In the genomic region with DNA sequence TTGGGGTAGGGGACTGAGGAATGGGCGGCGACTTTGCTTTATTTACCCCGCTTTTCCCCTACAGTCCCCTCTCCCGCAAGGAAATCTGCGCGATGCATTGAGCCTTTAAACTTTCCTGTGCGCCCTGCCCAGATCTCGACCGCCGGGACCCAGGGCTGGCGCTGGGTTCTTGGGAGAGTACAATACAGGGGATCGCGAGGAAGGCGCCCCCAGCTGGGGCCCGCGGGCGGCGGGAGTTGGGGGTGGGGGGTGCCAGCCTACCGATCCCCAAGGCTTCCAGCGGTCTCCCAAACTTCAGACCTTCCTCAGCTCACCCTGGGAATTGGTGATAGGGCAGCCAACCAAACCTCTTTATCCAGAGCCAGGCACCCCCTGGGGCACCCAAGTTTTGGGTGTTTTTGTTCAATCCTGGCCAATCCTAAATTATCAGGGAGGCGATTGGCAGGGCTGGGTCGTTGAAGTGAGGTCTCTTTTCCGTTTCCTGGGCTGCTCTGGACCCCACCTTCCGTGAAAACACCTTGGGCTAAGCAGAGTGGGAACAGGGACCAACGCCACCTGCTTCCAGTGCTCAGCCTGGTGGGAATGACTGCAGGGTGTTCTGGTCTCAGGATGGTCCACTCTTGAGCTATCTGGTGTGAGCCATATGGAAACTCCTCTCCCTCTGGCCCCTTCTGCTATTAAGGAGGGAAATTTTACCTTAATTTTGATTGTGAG, we compare ENCODE assay signal across 11 cellular contexts. TPM values are rescaled to one million over a fixed set of nuclear protein-coding genes. Genes with fewer than 3 reads are reported as not detected.
DNase-seq lines count a peak whose midpoint lies in the region; ATAC-seq, FAIRE-seq and TF ChIP-seq lines count a peak whose summit lies in the region.
"Had no signal": no experiment of that assay in that cellular context is flagged by ENCODE, and none has a peak within 500 bp of the region (broad histone marks: within the 10 kb centered on the region; RNA-seq: fewer than 3 reads in every experiment).

No MANE protein-coding gene starts in this region.

- H3K27ac ChIP-seq in GM23338 (ENCODE audit: low read depth) = no peak overlapping the region
- H3K27ac ChIP-seq in astrocyte (ENCODE audit: low read depth, low read length) = no peak overlapping the region
- H3K27ac ChIP-seq in iPS-20b (ENCODE audit: low read length) = no peak overlapping the region

- H3K27ac Mint-ChIP-seq in GM23338 (no peak overlapping the region), astrocyte (ENCODE audit: unreplicated experiment) (no peak overlapping the region)

- FAIRE-seq in astrocyte (lab: Jason Lieb, UNC) = no peak

- H3K4me1 Mint-ChIP-seq in GM23338 (peaks cover 34% of the 10 kb centered on the region), astrocyte (ENCODE audit: low read depth, unreplicated experiment) (peaks cover 14% of the 10 kb centered on the region)

- H3K9me3 ChIP-seq in astrocyte (ENCODE audit: insufficient read depth, low read depth, low read length) (no peaks in the 10 kb centered on the region), iPS-20b (ENCODE audit: insufficient read depth, low read depth, low read length) (peaks cover 9% of the 10 kb centered on the region), skeletal muscle satellite cell (replicated peaks; ENCODE audit: low read length) (no peaks in the 10 kb centered on the region)

- TF ChIP-seq CTCF in GM23338 (conservative IDR thresholded peaks at IDR 0.05; ENCODE audit: low read depth in 2 of 2) = peak; percentile 7 to 22; a peak in 2 of 4 replicates
- TF ChIP-seq CTCF in astrocyte (IDR thresholded peaks at IDR 0.05; ENCODE audit: insufficient read depth, low read depth, low read length) = no peak

- H2AFZ ChIP-seq in GM23338 (peak overlapping the region; percentile 85), astrocyte (ENCODE audit: low read depth, low read length) (peak overlapping the region; percentile 64)

- peak; percentile 58 for DNase-seq in GM23338 (ENCODE audit: low spot score)
- DNase-seq in astrocyte (ENCODE audit: low read depth) = no peak
- DNase-seq in globus pallidus (ENCODE audit: low spot score) = no peak
- DNase-seq: activated CD4-positive, CD25-positive, alpha-beta regulatory T cell treated with anti-CD3 and anti-CD28 coated beads, Interleukin-2, amount 50 U/mL, for 72 hours; cortex of kidney; NCI-H2029 treated with DMSO at 0.1 percent for 48 hours had no signal

- H3K4me3 Mint-ChIP-seq in GM23338 (peak overlapping the region; percentile 80), astrocyte (ENCODE audit: unreplicated experiment) (peak overlapping the region; percentile 79)

- peak; percentile 8 for ATAC-seq in GM23338
- no peak for ATAC-seq in HG03520 (IDR thresholded peaks at IDR 0.05; ENCODE audit: unreplicated experiment)
- no peak for ATAC-seq in GM21737 (IDR thresholded peaks at IDR 0.05; ENCODE audit: unreplicated experiment)
- no peak for ATAC-seq in GM21717 (IDR thresholded peaks at IDR 0.05; ENCODE audit: unreplicated experiment)

- H3K4me3 ChIP-seq in GM23338 = peak overlapping the region; percentile 92
- peak overlapping the region; percentile 54 for H3K4me3 ChIP-seq in astrocyte (ENCODE audit: insufficient read depth, low read depth, low read length)
- H3K4me3 ChIP-seq in iPS-20b (ENCODE audit: low read length) = peak overlapping the region; percentile 83
- H3K4me3 ChIP-seq in skeletal muscle satellite cell (ENCODE audit: low read length) = peak overlapping the region; percentile 67

- H3K36me3 Mint-ChIP-seq in GM23338 (ENCODE audit: low read depth) (peaks cover 14% of the 10 kb centered on the region), astrocyte (ENCODE audit: low read depth, unreplicated experiment) (no peaks in the 10 kb centered on the region)

- H3K9me3 Mint-ChIP-seq in GM23338 (peaks cover 16% of the 10 kb centered on the region), astrocyte (ENCODE audit: unreplicated experiment) (peaks cover 2% of the 10 kb centered on the region)

- peaks cover 27% of the 10 kb centered on the region for H3K27me3 ChIP-seq in GM23338 (ENCODE audit: insufficient read depth)
- H3K27me3 ChIP-seq in astrocyte (ENCODE audit: insufficient read depth, low read length) = peaks cover 15% of the 10 kb centered on the region
- H3K27me3 ChIP-seq in iPS-20b (ENCODE audit: insufficient read depth, low read length) = peaks cover 33% of the 10 kb centered on the region
- peaks cover 41% of the 10 kb centered on the region for H3K27me3 ChIP-seq in skeletal muscle satellite cell (ENCODE audit: control insufficient read depth, insufficient read depth, low read length)

- H3K9me2 ChIP-seq in GM23338 (ENCODE audit: insufficient read depth) = no peaks in the 10 kb centered on the region

- peaks cover 20% of the 10 kb centered on the region for H3K79me2 ChIP-seq in GM23338 (replicated peaks; ENCODE audit: insufficient read depth)
- no peaks in the 10 kb centered on the region for H3K79me2 ChIP-seq in astrocyte (ENCODE audit: insufficient read depth, low read length)

- H3K36me3 ChIP-seq in GM23338 (ENCODE audit: insufficient read depth) (peaks cover 5% of the 10 kb centered on the region; the same call in 1 of the 2 replicates), astrocyte (ENCODE audit: insufficient read depth, low read length) (no peaks in the 10 kb centered on the region), iPS-20b (ENCODE audit: insufficient read depth, low read depth, low read length) (no peaks in the 10 kb centered on the region), skeletal muscle satellite cell (ENCODE audit: insufficient read depth, low read length) (no peaks in the 10 kb centered on the region)

- H3F3A ChIP-seq in GM23338 (replicated peaks; ENCODE audit: low read depth) = peaks cover 15% of the 10 kb centered on the region

- peaks cover 28% of the 10 kb centered on the region for H3K4me1 ChIP-seq in GM23338 (ENCODE audit: insufficient read depth)
- peaks cover 13% of the 10 kb centered on the region for H3K4me1 ChIP-seq in astrocyte (ENCODE audit: insufficient read depth, low read length)
- peaks cover 13% of the 10 kb centered on the region; the same call in 1 of the 2 replicates for H3K4me1 ChIP-seq in iPS-20b (ENCODE audit: insufficient read depth, low read length)
- peaks cover 21% of the 10 kb centered on the region for H3K4me1 ChIP-seq in skeletal muscle satellite cell (ENCODE audit: control insufficient read depth, insufficient read depth, low read length)

- H4K20me1 ChIP-seq in GM23338 (replicated peaks; ENCODE audit: insufficient read depth) (peaks cover 10% of the 10 kb centered on the region), astrocyte (ENCODE audit: insufficient read depth, low read length) (peaks cover 19% of the 10 kb centered on the region)

- peaks cover 28% of the 10 kb centered on the region for H3K27me3 Mint-ChIP-seq in GM23338 (ENCODE audit: insufficient read depth, low read depth, poor library complexity)
- H3K27me3 Mint-ChIP-seq in astrocyte (ENCODE audit: low read depth, unreplicated experiment) = peaks cover 23% of the 10 kb centered on the region

- H3K4me2 ChIP-seq in GM23338 = peak overlapping the region; percentile 87
- peak overlapping the region; percentile 87 for H3K4me2 ChIP-seq in astrocyte (ENCODE audit: low read length)
- peak overlapping the region; percentile 83 for H3K4me2 ChIP-seq in skeletal muscle satellite cell (ENCODE audit: low read length)

- H3K9ac ChIP-seq in astrocyte (ENCODE audit: low read length) (peak overlapping the region; percentile 41), iPS-20b (ENCODE audit: low read depth, low read length) (peak overlapping the region; percentile 77), skeletal muscle satellite cell (ENCODE audit: low read depth, low read length) (peak overlapping the region; percentile 53)

TF ChIP-seq in GM23338, 12 proteins besides CTCF, POLR2A, EP300 and RAD21:
- TF ChIP-seq CREB1 (CRISPR knock-in tag; IDR thresholded peaks at IDR 0.05; ENCODE audit: low read depth) (no peak), NANOG (IDR thresholded peaks at IDR 0.05; ENCODE audit: borderline replicate concordance) (no peak), EZH2 (IDR thresholded peaks at IDR 0.05; ENCODE audit: low read depth, unreplicated experiment) (no peak)
- TF ChIP-seq, protein P1, sequence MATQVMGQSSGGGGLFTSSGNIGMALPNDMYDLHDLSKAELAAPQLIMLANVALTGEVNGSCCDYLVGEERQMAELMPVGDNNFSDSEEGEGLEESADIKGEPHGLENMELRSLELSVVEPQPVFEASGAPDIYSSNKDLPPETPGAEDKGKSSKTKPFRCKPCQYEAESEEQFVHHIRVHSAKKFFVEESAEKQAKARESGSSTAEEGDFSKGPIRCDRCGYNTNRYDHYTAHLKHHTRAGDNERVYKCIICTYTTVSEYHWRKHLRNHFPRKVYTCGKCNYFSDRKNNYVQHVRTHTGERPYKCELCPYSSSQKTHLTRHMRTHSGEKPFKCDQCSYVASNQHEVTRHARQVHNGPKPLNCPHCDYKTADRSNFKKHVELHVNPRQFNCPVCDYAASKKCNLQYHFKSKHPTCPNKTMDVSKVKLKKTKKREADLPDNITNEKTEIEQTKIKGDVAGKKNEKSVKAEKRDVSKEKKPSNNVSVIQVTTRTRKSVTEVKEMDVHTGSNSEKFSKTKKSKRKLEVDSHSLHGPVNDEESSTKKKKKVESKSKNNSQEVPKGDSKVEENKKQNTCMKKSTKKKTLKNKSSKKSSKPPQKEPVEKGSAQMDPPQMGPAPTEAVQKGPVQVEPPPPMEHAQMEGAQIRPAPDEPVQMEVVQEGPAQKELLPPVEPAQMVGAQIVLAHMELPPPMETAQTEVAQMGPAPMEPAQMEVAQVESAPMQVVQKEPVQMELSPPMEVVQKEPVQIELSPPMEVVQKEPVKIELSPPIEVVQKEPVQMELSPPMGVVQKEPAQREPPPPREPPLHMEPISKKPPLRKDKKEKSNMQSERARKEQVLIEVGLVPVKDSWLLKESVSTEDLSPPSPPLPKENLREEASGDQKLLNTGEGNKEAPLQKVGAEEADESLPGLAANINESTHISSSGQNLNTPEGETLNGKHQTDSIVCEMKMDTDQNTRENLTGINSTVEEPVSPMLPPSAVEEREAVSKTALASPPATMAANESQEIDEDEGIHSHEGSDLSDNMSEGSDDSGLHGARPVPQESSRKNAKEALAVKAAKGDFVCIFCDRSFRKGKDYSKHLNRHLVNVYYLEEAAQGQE (IDR thresholded peaks at IDR 0.05; ENCODE audit: unreplicated experiment) = no peak

RNA-seq across cellular contexts. Expression of a gene that starts 51.4 kb away (rescaled TPM):
- 35.1 and 42.8 TPM in 2 replicates for total RNA-seq in GM23338 (2014; rRNA removed; shearing (Covaris generic))
- polyA plus RNA-seq in GM23338 (2016; fragmentation: Nextera tagmentation; extraction: Ambion mirVana) = 8.9 and 11.4 TPM in 2 replicates
- total RNA-seq in astrocyte = 41.4 and 41.7 TPM in 2 replicates
- 1.5 and 2.0 TPM in 2 replicates for total RNA-seq in skeletal muscle satellite cell (2012; rRNA removed)
